Comparison of ENCODE assay signal across 18 cellular contexts in the genomic region with DNA sequence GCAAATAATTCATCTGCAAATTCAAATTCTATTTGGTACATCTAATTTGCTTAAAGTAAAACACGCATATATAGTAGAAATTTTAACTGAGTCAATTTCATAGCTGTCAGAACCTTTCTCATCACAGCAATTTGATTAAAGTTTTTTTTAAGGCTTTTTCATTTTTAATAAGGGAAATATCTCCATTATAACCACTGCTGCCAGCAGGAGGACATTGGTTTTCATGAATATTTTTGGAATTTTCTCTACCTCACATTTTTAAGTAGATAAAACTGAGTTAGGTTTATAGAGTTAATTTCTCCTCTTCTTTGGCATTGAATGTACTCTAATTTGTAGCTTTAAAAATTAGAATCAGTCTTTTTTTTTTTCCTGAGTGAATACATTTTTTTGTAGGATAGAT.
DNase-seq lines count a peak whose midpoint lies in the region; ATAC-seq and TF ChIP-seq lines count a peak whose summit lies in the region.
"Had no signal": no experiment of that assay in that cellular context is flagged by ENCODE, and none has a peak within 500 bp of the region (broad histone marks: within the 10 kb centered on the region; RNA-seq: fewer than 3 reads in every experiment).

No MANE protein-coding gene starts in this region.

- peaks cover 0 to 4% (median 0%) of the 10 kb centered on the region in 4 donors for H3K9me3 ChIP-seq in upper lobe of left lung

- H3K27me3 Mint-ChIP-seq in chondrocyte (ENCODE audit: low read depth): no peaks in the 10 kb centered on the region
- no peaks in the 10 kb centered on the region for H3K27me3 Mint-ChIP-seq in nephron (ENCODE audit: low read depth)
- H3K27me3 Mint-ChIP-seq: B cell; CD4-positive, CD25-positive, alpha-beta regulatory T cell had no signal

- H3K36me3 Mint-ChIP-seq in chondrocyte (ENCODE audit: low read depth): peaks cover 12% of the 10 kb centered on the region
- peaks cover 6% of the 10 kb centered on the region for H3K36me3 Mint-ChIP-seq in nephron (ENCODE audit: low read depth)
- H3K36me3 Mint-ChIP-seq: CD4-positive, CD25-positive, alpha-beta regulatory T cell had no signal

- no peaks in the 10 kb centered on the region for H3K27me3 ChIP-seq in upper lobe of left lung

- no peak for ATAC-seq in upper lobe of left lung (ENCODE audit: low FRiP score in 2 of 2)
- ATAC-seq in GM19324 (IDR thresholded peaks at IDR 0.05; ENCODE audit: low FRiP score, unreplicated experiment): no peak
- ATAC-seq in HG02571 (IDR thresholded peaks at IDR 0.05; ENCODE audit: unreplicated experiment): no peak
- ATAC-seq: GM12878 had no signal

- H3K4me1 ChIP-seq in upper lobe of left lung: peaks cover 6 to 16% (median 10%) of the 10 kb centered on the region in 4 donors

- peak overlapping the region; percentile 13 for H3K27ac Mint-ChIP-seq in chondrocyte (ENCODE audit: unreplicated experiment)
- peak overlapping the region; percentile 23 to 81 (median 80) for H3K27ac Mint-ChIP-seq in nephron
- H3K27ac Mint-ChIP-seq: B cell; CD4-positive, CD25-positive, alpha-beta regulatory T cell had no signal

- TF ChIP-seq POLR2A in upper lobe of left lung (IDR thresholded peaks at IDR 0.05): no peak

- H3K4me1 Mint-ChIP-seq in chondrocyte (ENCODE audit: low read depth) (peaks cover 53% of the 10 kb centered on the region), nephron (peaks cover 31% of the 10 kb centered on the region)
- H3K4me1 Mint-ChIP-seq: B cell had no signal

- no peaks in the 10 kb centered on the region for H3K36me3 ChIP-seq in upper lobe of left lung

- no peak overlapping the region for H3K27ac ChIP-seq in upper lobe of left lung

- H3K4me3 ChIP-seq in upper lobe of left lung: no peak overlapping the region
- H3K4me3 ChIP-seq: GM12878 had no signal

- H3K4me3 Mint-ChIP-seq in chondrocyte (ENCODE audit: unreplicated experiment): no peak overlapping the region
- H3K4me3 Mint-ChIP-seq in nephron: no peak overlapping the region
- H3K4me3 Mint-ChIP-seq: B cell; CD4-positive, CD25-positive, alpha-beta regulatory T cell had no signal

- peaks cover 6% of the 10 kb centered on the region for H3K9me3 Mint-ChIP-seq in chondrocyte (ENCODE audit: low read depth)
- peaks cover 7% of the 10 kb centered on the region for H3K9me3 Mint-ChIP-seq in nephron

- TF ChIP-seq EP300 in upper lobe of left lung (IDR thresholded peaks at IDR 0.05): no peak

- DNase-seq in DMS53 (lab: John Stamatoyannopoulos, UW) (peak; percentile 28), DMS53 treated with DMSO at 0.1 percent for 48 hours (lab: John Stamatoyannopoulos, UW; ENCODE audit: unreplicated experiment) (no peak), chondrocyte (ENCODE audit: low spot score) (no peak), upper lobe of left lung (no peak), dermis blood vessel endothelial cell (no peak)
- DNase-seq: 8988T; CD4-positive, CD25-positive, alpha-beta regulatory T cell; DMS 273 treated with DMSO at 0.1 percent for 48 hours; KBM-7; MV-4-11; NCI-H187; NCI-H510A; OCI-M1 had no signal

- 95 to 98% methylated on average over 1 of the region's 1 CpG for WGBS in upper lobe of left lung, 2 donors

- TF ChIP-seq CTCF in chondrocyte (IDR thresholded peaks at IDR 0.05) (peak; percentile 57), nephron (IDR thresholded peaks at IDR 0.05; ENCODE audit: unreplicated experiment in 3 of 3) (no peak), upper lobe of left lung (IDR thresholded peaks at IDR 0.05) (no peak)
